In the genomic region with DNA sequence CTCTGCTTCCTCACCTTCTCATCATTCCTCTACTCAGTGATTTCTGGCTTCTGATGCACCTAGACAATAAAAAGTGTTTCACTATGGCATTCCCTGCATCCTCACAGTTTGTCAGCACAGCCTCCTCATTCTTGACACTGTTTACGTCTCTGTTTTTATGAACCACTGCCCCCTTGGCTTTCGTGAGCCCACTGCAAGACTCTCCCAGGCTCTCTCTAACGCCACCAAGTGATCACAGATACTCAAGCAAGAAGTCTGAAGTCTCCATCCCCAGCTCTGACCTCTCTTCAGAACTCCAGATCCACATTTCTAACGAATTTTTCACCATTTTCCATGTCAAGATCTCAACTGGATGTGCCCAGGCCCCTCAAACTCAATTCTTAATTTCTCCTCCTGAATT, we compare ENCODE assay signal across 26 cellular contexts. TPM values are rescaled to one million over a fixed set of nuclear protein-coding genes. Genes with fewer than 3 reads are reported as not detected.
A peak's percentile ranks its signal among the peaks of the same experiment; 100 is the strongest.
DNase-seq lines count a peak whose midpoint lies in the region; ATAC-seq, FAIRE-seq and TF ChIP-seq lines count a peak whose summit lies in the region.
"Had no signal": no experiment of that assay in that cellular context is flagged by ENCODE, and none has a peak within 500 bp of the region (broad histone marks: within the 10 kb centered on the region; RNA-seq: fewer than 3 reads in every experiment).

No MANE protein-coding gene starts in this region.

- no peaks in the 10 kb centered on the region for H3K27me3 Mint-ChIP-seq in endodermal cell (ENCODE audit: insufficient read depth)
- peaks cover 9% of the 10 kb centered on the region for H3K27me3 Mint-ChIP-seq in chondrocyte (ENCODE audit: low read depth)
- H3K27me3 Mint-ChIP-seq: type B pancreatic cell had no signal

- H3K27me3 ChIP-seq in endodermal cell (ENCODE audit: control insufficient read depth, insufficient read depth, low read length, poor library complexity, severe bottlenecking), result no peaks in the 10 kb centered on the region
- H3K27me3 ChIP-seq in left ventricle myocardium inferior (ENCODE audit: low read depth), result no peaks in the 10 kb centered on the region
- no peaks in the 10 kb centered on the region for H3K27me3 ChIP-seq in pancreas

- intact Hi-C loops in left ventricle myocardium inferior (cut with micrococcal nuclease) (no loop called here), pancreas (cut with DNase I) (no loop called here)

- H3K27ac ChIP-seq in endodermal cell (ENCODE audit: low read depth, low read length), result no peak overlapping the region
- no peak overlapping the region for H3K27ac ChIP-seq in left ventricle myocardium inferior (replicated peaks)
- no peak overlapping the region for H3K27ac ChIP-seq in pancreas
- H3K27ac ChIP-seq: lower lobe of right lung, SK-N-MC had no signal

- DNase-seq in NCI-H2227 (lab: John Stamatoyannopoulos, UW; ENCODE audit: unreplicated experiment) (peak; percentile 1), NCI-H2227 treated with DMSO at 0.1 percent for 48 hours (lab: John Stamatoyannopoulos, UW) (no peak), NCI-H82 (lab: John Stamatoyannopoulos, UW) (peak; percentile 44), endodermal cell (peak; percentile 79), chondrocyte (ENCODE audit: low spot score) (no peak), left ventricle myocardium inferior (no peak), pancreas (no peak)
- no peak for DNase-seq in activated effector memory CD4-positive, alpha-beta T cell treated with anti-CD3 and anti-CD28 coated beads, Interleukin-2, amount 50 U/mL, for 16 hours
- DNase-seq: activated naive CD4-positive, alpha-beta T cell treated with Interleukin-2 at 50 U/mL for 16 hours; activated T-cell treated with anti-CD3 and anti-CD28 coated beads, Interleukin-2, amount 50 U/mL, for 24 hours; amygdala; Calu3; central memory CD4-positive, alpha-beta T cell; foreskin fibroblast; lower lobe of right lung; NCI-H1694 treated with DMSO at 0.1 percent for 48 hours; occipital lobe; T-helper 9 cell had no signal

- TF ChIP-seq CTCF in endodermal cell (conservative IDR thresholded peaks at IDR 0.05) (peak; percentile 73), chondrocyte (IDR thresholded peaks at IDR 0.05) (no peak), left ventricle myocardium inferior (IDR thresholded peaks at IDR 0.05; ENCODE audit: borderline replicate concordance) (no peak), pancreas (IDR thresholded peaks at IDR 0.05) (no peak)

- no peak overlapping the region for H3K4me3 Mint-ChIP-seq in endodermal cell
- H3K4me3 Mint-ChIP-seq in chondrocyte (ENCODE audit: unreplicated experiment), result no peak overlapping the region
- H3K4me3 Mint-ChIP-seq: activated T-cell treated with anti-CD3 and anti-CD28 coated beads, Interleukin-2, amount 50 U/mL, for 24 hours; type B pancreatic cell had no signal

- no peaks in the 10 kb centered on the region for H3K9me3 ChIP-seq in endodermal cell (ENCODE audit: control insufficient read depth, low read length)
- no peaks in the 10 kb centered on the region for H3K9me3 ChIP-seq in left ventricle myocardium inferior (replicated peaks)
- H3K9me3 ChIP-seq in pancreas, result no peaks in the 10 kb centered on the region
- H3K9me3 ChIP-seq: lower lobe of right lung had no signal

- no peak overlapping the region for H3K27ac Mint-ChIP-seq in endodermal cell
- no peak overlapping the region for H3K27ac Mint-ChIP-seq in chondrocyte (ENCODE audit: unreplicated experiment)
- H3K27ac Mint-ChIP-seq: activated T-cell treated with anti-CD3 and anti-CD28 coated beads, Interleukin-2, amount 50 U/mL, for 24 hours; type B pancreatic cell had no signal

- H3K9me3 Mint-ChIP-seq in endodermal cell, result no peaks in the 10 kb centered on the region
- no peaks in the 10 kb centered on the region for H3K9me3 Mint-ChIP-seq in chondrocyte (ENCODE audit: low read depth)
- H3K9me3 Mint-ChIP-seq: activated T-cell treated with anti-CD3 and anti-CD28 coated beads, Interleukin-2, amount 50 U/mL, for 24 hours; type B pancreatic cell had no signal

- no peaks in the 10 kb centered on the region for H3K36me3 ChIP-seq in endodermal cell (ENCODE audit: control insufficient read depth, insufficient read depth, low read length)
- H3K36me3 ChIP-seq in left ventricle myocardium inferior, result no peaks in the 10 kb centered on the region
- no peaks in the 10 kb centered on the region for H3K36me3 ChIP-seq in pancreas
- H3K36me3 ChIP-seq: lower lobe of right lung had no signal

- FAIRE-seq in pancreas (lab: Jason Lieb, UNC), result no peak
- FAIRE-seq: islet of Langerhans had no signal

- H3K4me1 Mint-ChIP-seq in endodermal cell, result peaks cover 15% of the 10 kb centered on the region
- no peaks in the 10 kb centered on the region for H3K4me1 Mint-ChIP-seq in chondrocyte (ENCODE audit: low read depth)

- H3K36me3 Mint-ChIP-seq in endodermal cell (ENCODE audit: low read depth) (peaks cover 3% of the 10 kb centered on the region), chondrocyte (ENCODE audit: low read depth) (no peaks in the 10 kb centered on the region)

- H3K9ac ChIP-seq in endodermal cell (ENCODE audit: extremely low read depth, low read length, poor library complexity, severe bottlenecking), result no peak overlapping the region

- ATAC-seq in pancreas, result no peak
- ATAC-seq: activated CD4-positive, CD25-positive, alpha-beta regulatory T cell treated with anti-CD3 and anti-CD28 coated beads, Interleukin-2, amount 50 U/mL, for 24 hours; lower lobe of right lung had no signal

- H3K4me3 ChIP-seq in endodermal cell (ENCODE audit: low read length) (no peak overlapping the region), left ventricle myocardium inferior (no peak overlapping the region), pancreas (no peak overlapping the region)
- H3K4me3 ChIP-seq: lower lobe of right lung, SK-N-MC had no signal

- 64 to 65% methylated on average over 4 of the region's 4 CpGs for WGBS in endodermal cell (ENCODE audit: insufficient coverage in 1 of 2, insufficient read length in 1 of 2), 2 experiments
- WGBS in pancreas, 2 donors, result 48 to 50% methylated on average over 4 of the region's 4 CpGs

- H3K4me1 ChIP-seq in endodermal cell (ENCODE audit: control insufficient read depth, insufficient read depth, low read length), result peaks cover 9% of the 10 kb centered on the region
- H3K4me1 ChIP-seq in left ventricle myocardium inferior, result no peaks in the 10 kb centered on the region
- H3K4me1 ChIP-seq in pancreas, result no peaks in the 10 kb centered on the region
- H3K4me1 ChIP-seq: lower lobe of right lung had no signal

RNA-seq across cellular contexts. Expression of a gene that starts 8.9 kb away (rescaled TPM):
- total RNA-seq in endodermal cell, result 10 to 100 TPM in 1 of 2 donors, 1 to 10 TPM in 1; 4.9 to 19.3 TPM
- polyA plus RNA-seq in endodermal cell (2013, experiment 1 of 2), result 17.8 TPM
- 14.8 TPM for polyA plus RNA-seq in endodermal cell (2013, experiment 2 of 2)
- 1.00 to 1.5 TPM (median 1.2 TPM) in 3 replicates for total RNA-seq in chondrocyte
- total RNA-seq in left ventricle myocardium inferior, result 1.1 TPM
- total RNA-seq in pancreas, result 1 to 10 TPM in 5 of 6 donors, under 1 TPM in 1; 0.32 to 2.3 (median 1.4) TPM
- polyA plus RNA-seq in pancreas, result 1 to 10 TPM; 1.6 to 7.4 TPM

RNA-seq across cellular contexts. Expression of a gene that starts 52.5 kb away (rescaled TPM):
- total RNA-seq in endodermal cell (not detected), chondrocyte (not detected in 3 replicates), left ventricle myocardium inferior (not detected), pancreas (1 to 10 TPM in 4 of 6 donors, not detected in 2; 1.3 to 2.1 (median 1.4) TPM)
- not detected for polyA plus RNA-seq in endodermal cell (2013, experiment 1 of 2)
- not detected for polyA plus RNA-seq in endodermal cell (2013, experiment 2 of 2)
- 10 to 100 TPM; 13.3 to 30.5 TPM for polyA plus RNA-seq in pancreas
- total RNA-seq: A172, Calu3, epithelial cell of proximal tubule, lower lobe of right lung, occipital lobe, renal cortical epithelial cell had no signal
- polyA plus RNA-seq: BJ had no signal

Comparison
In these comparisons a context has a peak if more than half of its experiments do, and no peak if none do; other contexts are left out.
1. DNase-seq: peak in NCI-H2227 (single experiment), NCI-H82 (single experiment) and endodermal cell (single experiment); none in NCI-H2227 treated with DMSO at 0.1 percent for 48 hours (single experiment), chondrocyte (single experiment), left ventricle myocardium inferior (single experiment), activated effector memory CD4-positive, alpha-beta T cell treated with anti-CD3 and anti-CD28 coated beads, Interleukin-2, amount 50 U/mL, for 16 hours (single experiment) and pancreas (0 of 6).